Comparison of ENCODE assay signal across 19 cellular contexts in genomic region chr5:178992291-178992895, GRCh38. TPM values are rescaled to one million over a fixed set of nuclear protein-coding genes. Genes with fewer than 3 reads are reported as not detected.
A peak's percentile ranks its signal among the peaks of the same experiment; 100 is the strongest.
DNase-seq lines count a peak whose midpoint lies in the region; ATAC-seq and TF ChIP-seq lines count a peak whose summit lies in the region.
"Had no signal": no experiment of that assay in that cellular context is flagged by ENCODE, and none has a peak within 500 bp of the region (broad histone marks: within the 10 kb centered on the region; RNA-seq: fewer than 3 reads in every experiment).

No MANE protein-coding gene starts in this region.

- no peak overlapping the region for H3K27ac ChIP-seq in neural progenitor cell
- no peak overlapping the region for H3K27ac ChIP-seq in foreskin keratinocyte
- H3K27ac ChIP-seq: BLaER1 had no signal

- no peak overlapping the region for H3K27ac Mint-ChIP-seq in neural progenitor cell
- H3K27ac Mint-ChIP-seq in HFFc6 = no peak overlapping the region
- H3K27ac Mint-ChIP-seq in Caco-2 (ENCODE audit: unreplicated experiment) = no peak overlapping the region
- H3K27ac Mint-ChIP-seq: CD4-positive, alpha-beta memory T cell; H9 had no signal

- peaks cover 44% of the 10 kb centered on the region for H3K9me3 Mint-ChIP-seq in neural progenitor cell
- H3K9me3 Mint-ChIP-seq in HFFc6 = peaks cover 64% of the 10 kb centered on the region
- H3K9me3 Mint-ChIP-seq in Caco-2 (ENCODE audit: unreplicated experiment) = peaks cover 44% of the 10 kb centered on the region

- H3K36me3 ChIP-seq in neural progenitor cell (no peaks in the 10 kb centered on the region), Caco-2 (ENCODE audit: control insufficient read depth, insufficient read depth, low read length) (no peaks in the 10 kb centered on the region)
- H3K36me3 ChIP-seq: BLaER1 had no signal

- H4K20me1 ChIP-seq in neural progenitor cell (ENCODE audit: low read depth) = no peaks in the 10 kb centered on the region
- H4K20me1 ChIP-seq: BLaER1 had no signal

- H3K36me3 Mint-ChIP-seq in neural progenitor cell (peaks cover 4% of the 10 kb centered on the region), HFFc6 (ENCODE audit: low read depth) (peaks cover 6% of the 10 kb centered on the region), Caco-2 (ENCODE audit: insufficient read depth, unreplicated experiment) (no peaks in the 10 kb centered on the region)
- H3K36me3 Mint-ChIP-seq: CD14-positive monocyte; CD4-positive, alpha-beta memory T cell had no signal

- intact Hi-C loops in posterior vena cava (cut with DNase I) = no loop called here
- intact Hi-C loops in Caco-2 (cut with micrococcal nuclease; ENCODE audit: unreplicated experiment) = no loop called here

- no peak overlapping the region for H3K9ac ChIP-seq in neural progenitor cell
- H3K9ac ChIP-seq: BLaER1 had no signal

- ATAC-seq in foreskin keratinocyte = no peak

- no peak for TF ChIP-seq CTCF in neural progenitor cell (IDR thresholded peaks at IDR 0.05)
- no peak for TF ChIP-seq CTCF in HFFc6 (IDR thresholded peaks at IDR 0.05)
- TF ChIP-seq CTCF in foreskin keratinocyte (conservative IDR thresholded peaks at IDR 0.05) = no peak
- TF ChIP-seq CTCF in Caco-2 (IDR thresholded peaks at IDR 0.05; ENCODE audit: insufficient read depth in 1 of 2, low read depth in 1 of 2, low read length in 1 of 2, severe bottlenecking in 1 of 2, unreplicated experiment in 1 of 2) = no peak

- no peaks in the 10 kb centered on the region for H3K9me3 ChIP-seq in neural progenitor cell (ENCODE audit: low read depth)
- H3K9me3 ChIP-seq in Caco-2 = peaks cover 5% of the 10 kb centered on the region; the same call in 1 of the 2 replicates

- no peak overlapping the region for H2AFZ ChIP-seq in neural progenitor cell (replicated peaks)

- H3K4me1 ChIP-seq in neural progenitor cell (peaks cover 6% of the 10 kb centered on the region), foreskin keratinocyte (no peaks in the 10 kb centered on the region), Caco-2 (no peaks in the 10 kb centered on the region)
- H3K4me1 ChIP-seq: BLaER1 had no signal

- H3K4me2 ChIP-seq in neural progenitor cell = no peak overlapping the region
- H3K4me2 ChIP-seq: BLaER1 had no signal

- H3K27me3 ChIP-seq in neural progenitor cell (peaks cover 52% of the 10 kb centered on the region), foreskin keratinocyte (peaks cover 21% of the 10 kb centered on the region), Caco-2 (replicated peaks; ENCODE audit: control insufficient read depth, insufficient read depth, low read length) (no peaks in the 10 kb centered on the region)

- DNase-seq in HEK293T (ENCODE audit: extremely low spot score) = peak; percentile 1
- peak; percentile 38 for DNase-seq in ecto neural progenitor cell (ENCODE audit: low spot score)
- DNase-seq in neural progenitor cell (ENCODE audit: low spot score) = peak; percentile 25
- peak; percentile 53 for DNase-seq in posterior vena cava (ENCODE audit: low spot score)
- DNase-seq in HFFc6 = no peak
- no peak for DNase-seq in foreskin keratinocyte
- no peak for DNase-seq in Caco-2
- DNase-seq: 8988T; Calu3; CD4-positive, alpha-beta memory T cell; DMS79 treated with DMSO at 0.1 percent for 48 hours; GF-D8; H9; IMR-90 had no signal

- peaks cover 6% of the 10 kb centered on the region for H3F3A ChIP-seq in neural progenitor cell (ENCODE audit: low read depth)

- POLR2A ChIA-PET in HEK293T (lab: Yijun Ruan, JAX) = interaction anchor here (0.6 kb wide), 1 partner anchor 72 kb away, joined by 3 read pairs; no protein-coding TSS in a partner anchor
- POLR2A ChIA-PET in Caco-2 (lab: Charles Lee) = no interaction called here

- H3K4me3 Mint-ChIP-seq in neural progenitor cell (no peak overlapping the region), HFFc6 (no peak overlapping the region), Caco-2 (ENCODE audit: unreplicated experiment) (no peak overlapping the region)
- H3K4me3 Mint-ChIP-seq: CD4-positive, alpha-beta memory T cell had no signal

- H3K4me1 Mint-ChIP-seq in neural progenitor cell = peaks cover 4% of the 10 kb centered on the region
- H3K4me1 Mint-ChIP-seq in HFFc6 (ENCODE audit: low read depth) = no peaks in the 10 kb centered on the region
- H3K4me1 Mint-ChIP-seq in Caco-2 (ENCODE audit: low read depth, unreplicated experiment) = no peaks in the 10 kb centered on the region
- H3K4me1 Mint-ChIP-seq: CD14-positive monocyte had no signal

- no TSS peak for BruUV-seq in Caco-2 (replicated peaks; lab: Mats Ljungman, UMichigan)

- no peaks in the 10 kb centered on the region for H3K79me2 ChIP-seq in neural progenitor cell (ENCODE audit: low read depth)

- H3K27me3 Mint-ChIP-seq in neural progenitor cell (ENCODE audit: insufficient read depth, low read depth) = peaks cover 35% of the 10 kb centered on the region
- peaks cover 4% of the 10 kb centered on the region for H3K27me3 Mint-ChIP-seq in HFFc6 (ENCODE audit: insufficient read depth)
- no peaks in the 10 kb centered on the region for H3K27me3 Mint-ChIP-seq in Caco-2 (ENCODE audit: insufficient read depth, unreplicated experiment)

- CTCF ChIA-PET in HEK293T (lab: Yijun Ruan, JAX) (no interaction called here), Caco-2 (lab: Charles Lee) (no interaction called here)

- no peak overlapping the region for H3K4me3 ChIP-seq in neural progenitor cell
- H3K4me3 ChIP-seq in Caco-2 (ENCODE audit: low read depth, low read length) = no peak overlapping the region
- H3K4me3 ChIP-seq: BLaER1 had no signal

TF ChIP-seq in HEK293T, 16 proteins besides CTCF, POLR2A, EP300 and RAD21:
- no peak for TF ChIP-seq ELF4 (IDR thresholded peaks at IDR 0.05)
- TF ChIP-seq SP1 (IDR thresholded peaks at IDR 0.05) = no peak
- no peak for TF ChIP-seq SUZ12 (IDR thresholded peaks at IDR 0.05)
- no peak for TF ChIP-seq BHLHE40 (IDR thresholded peaks at IDR 0.05; ENCODE audit: borderline replicate concordance)
- TF ChIP-seq HDGF (IDR thresholded peaks at IDR 0.05; ENCODE audit: borderline replicate concordance) = no peak
- no peak for TF ChIP-seq ZNF384 (IDR thresholded peaks at IDR 0.05)
- TF ChIP-seq LEF1 (IDR thresholded peaks at IDR 0.05; ENCODE audit: borderline replicate concordance) = no peak
- no peak for TF ChIP-seq PKNOX1 (IDR thresholded peaks at IDR 0.05)
- TF ChIP-seq TARDBP (IDR thresholded peaks at IDR 0.05) = no peak
- TF ChIP-seq NFRKB (IDR thresholded peaks at IDR 0.05) = no peak
- no peak for TF ChIP-seq CTBP1 (IDR thresholded peaks at IDR 0.05; ENCODE audit: borderline replicate concordance)
- no peak for TF ChIP-seq L3MBTL2 (conservative IDR thresholded peaks at IDR 0.05)
- TF ChIP-seq FOXM1 (IDR thresholded peaks at IDR 0.05; ENCODE audit: borderline replicate concordance) = no peak
- TF ChIP-seq FOXK2 (IDR thresholded peaks at IDR 0.05) = no peak
- no peak for TF ChIP-seq FOXA1 (IDR thresholded peaks at IDR 0.05)
- TF ChIP-seq ARNT (IDR thresholded peaks at IDR 0.05) = no peak

RNA-seq across cellular contexts. Expression of gene GRM6, which starts 2.7 kb away (rescaled TPM):
- total RNA-seq in neural progenitor cell (ENCODE audit: low replicate concordance) (not detected in 2 replicates), posterior vena cava (not detected), foreskin keratinocyte (not detected in 2 replicates), Caco-2 (2022) (not detected in 2 replicates)
- total RNA-seq in HFFc6 (2021; fragmentation: NEBNext Ultra II Directional; extraction: Animal tissue kit (Norgen Biotek cat#: 25700)) = not detected
- not detected in 2 replicates for polyA plus RNA-seq in foreskin keratinocyte
- total RNA-seq: A673; Calu3; CD4-positive, alpha-beta memory T cell; H1; H9; IMR-90 had no signal
- polyA plus RNA-seq: AG04450; CD14-positive monocyte; CD4-positive, alpha-beta memory T cell; H1; IMR-90 had no signal

RNA-seq across cellular contexts. Expression of gene ZNF879, which starts 31.2 kb away (rescaled TPM):
- 10.4 and 10.6 TPM in 2 replicates for total RNA-seq in neural progenitor cell (ENCODE audit: low replicate concordance)
- 1 to 10 TPM; 2.7 to 3.2 TPM for total RNA-seq in posterior vena cava
- total RNA-seq in HFFc6 (2021; fragmentation: NEBNext Ultra II Directional; extraction: Animal tissue kit (Norgen Biotek cat#: 25700)) = 1 to 10 TPM; 2.5 to 4.3 (median 2.9) TPM
- 2.6 and 3.4 TPM in 2 replicates for total RNA-seq in foreskin keratinocyte
- 0.97 and 1.4 TPM in 2 replicates for polyA plus RNA-seq in foreskin keratinocyte
- total RNA-seq in Caco-2 (2022) = 2.7 and 3.0 TPM in 2 replicates

RNA-seq across cellular contexts. Expression of gene ZNF454, which starts 51.4 kb away (rescaled TPM):
- 0.22 TPM in 1 of 2 replicates, not detected in the other for total RNA-seq in neural progenitor cell (ENCODE audit: low replicate concordance)
- total RNA-seq in posterior vena cava = 1 to 10 TPM; 2.3 to 3.4 TPM
- total RNA-seq in HFFc6 (2021; fragmentation: NEBNext Ultra II Directional; extraction: Animal tissue kit (Norgen Biotek cat#: 25700)) = not detected
- total RNA-seq in foreskin keratinocyte = 0.82 and 1.4 TPM in 2 replicates
- 0.18 and 0.32 TPM in 2 replicates for polyA plus RNA-seq in foreskin keratinocyte
- 0.28 TPM in 1 of 2 replicates, not detected in the other for total RNA-seq in Caco-2 (2022)
- total RNA-seq: Calu3, H9 had no signal
- polyA plus RNA-seq: CD14-positive monocyte; CD4-positive, alpha-beta memory T cell had no signal

Comparison
In these comparisons a context has a peak if more than half of its experiments do, and no peak if none do; other contexts are left out.
1. DNase-seq: peak in HEK293T (single experiment), ecto neural progenitor cell (single experiment), neural progenitor cell (single experiment) and posterior vena cava (single experiment); none in HFFc6 (single experiment), foreskin keratinocyte (0 of 2) and Caco-2 (0 of 2).